ENCODE assay signal across 23 cellular contexts in genomic region chr6:13131935-13132661, GRCh38.
"Had no signal": no experiment of that assay in that cellular context is flagged by ENCODE, and none has a peak within 500 bp of the region (broad histone marks: within the 10 kb centered on the region; RNA-seq: fewer than 3 reads in every experiment).

No MANE protein-coding gene starts in this region.

- H3K4me3 Mint-ChIP-seq: endodermal cell; naive thymus-derived CD4-positive, alpha-beta T cell; T-helper 17 cell had no signal

- H3K4me1 Mint-ChIP-seq: naive thymus-derived CD4-positive, alpha-beta T cell; T-helper 17 cell had no signal

- H3K27ac Mint-ChIP-seq: endodermal cell; naive thymus-derived CD4-positive, alpha-beta T cell; progenitor cell of endocrine pancreas; T-helper 17 cell had no signal

- ATAC-seq: esophagus mucosa; left lung; mucosa of descending colon; naive thymus-derived CD4-positive, alpha-beta T cell; T-helper 17 cell had no signal

- DNase-seq: activated CD4-positive, alpha-beta T cell treated with anti-CD3 and anti-CD28 coated beads for 1 hour; activated CD4-positive, alpha-beta T cell treated with anti-CD3 and anti-CD28 coated beads, Interleukin-2, amount 50 U/mL, for 48 hours; activated CD8-positive, alpha-beta memory T cell treated with anti-CD3 and anti-CD28 coated beads for 24 hours; activated gamma-delta T cell treated with Interleukin-2 at 50 U/mL for 16 hours; activated naive CD4-positive, alpha-beta T cell treated with anti-CD3 and anti-CD28 coated beads, Interleukin-2, amount 50 U/mL, for 16 hours; amniotic stem cell; brain microvascular endothelial cell; caudate nucleus; endodermal cell; foreskin fibroblast; left lung; mucosa of descending colon; naive thymus-derived CD4-positive, alpha-beta T cell; ovary; retina; stimulated activated CD4-positive, alpha-beta T cell treated with anti-CD3 and anti-CD28 coated beads, Interleukin-15, amount 100 ng/mL, for 24 hours; stimulated activated CD4-positive, alpha-beta T cell treated with anti-CD3 and anti-CD28 coated beads, Interleukin-2, amount 100 ng/mL, for 24 hours; stimulated activated naive CD4-positive, alpha-beta T cell; T-helper 17 cell; T1000 had no signal

- H3K36me3 Mint-ChIP-seq: naive thymus-derived CD4-positive, alpha-beta T cell had no signal

- H3K36me3 ChIP-seq: brain microvascular endothelial cell, left lung, ovary, tibial nerve had no signal

- H3K9me3 ChIP-seq: left lung, mucosa of descending colon, ovary had no signal

- H3K4me3 ChIP-seq: left lung, mucosa of descending colon, ovary, tibial nerve had no signal

- H3K4me1 ChIP-seq: left lung, tibial nerve had no signal

- H3K27me3 ChIP-seq: brain microvascular endothelial cell, left lung, ovary, tibial nerve had no signal

- H3K27ac ChIP-seq: brain microvascular endothelial cell, left lung, ovary, tibial nerve had no signal

- H3K27me3 Mint-ChIP-seq: progenitor cell of endocrine pancreas had no signal
